Comparison of ENCODE assay signal across 1 cellular context in the genomic region with DNA sequence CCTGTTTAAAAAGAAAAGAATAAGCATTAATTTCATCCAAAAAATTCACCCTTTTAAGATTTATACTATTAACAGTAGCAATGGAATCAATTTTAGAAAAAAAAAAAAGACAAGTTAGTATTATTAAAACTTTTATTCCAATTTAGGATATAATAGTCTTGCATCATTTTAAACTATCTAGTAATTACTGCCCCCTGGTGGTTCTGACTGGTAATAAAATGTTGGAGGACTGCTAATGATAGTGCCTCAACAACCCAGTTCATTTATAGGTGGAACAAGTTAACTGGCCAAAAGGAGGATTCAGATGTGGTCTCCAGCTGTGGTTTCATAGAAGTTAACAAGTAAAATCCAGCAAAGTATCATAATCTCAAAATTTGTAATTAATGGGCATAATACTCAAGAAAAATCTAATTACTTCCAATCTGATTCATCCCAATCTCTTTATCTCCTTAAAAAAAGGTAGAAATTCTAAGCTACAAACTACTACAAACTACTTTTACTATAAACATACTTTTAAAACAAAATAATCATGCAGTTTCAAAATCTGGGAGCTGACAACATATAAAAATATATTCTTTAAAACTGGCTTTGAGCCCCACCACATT.
A peak's percentile ranks its signal among the peaks of the same experiment; 100 is the strongest.
TF ChIP-seq lines count a peak whose summit lies in the region.

No MANE protein-coding gene starts in this region.

TF ChIP-seq in HCT116, 20 proteins besides CTCF, POLR2A, EP300 and RAD21 (continued from another document):
- TF ChIP-seq, protein P1, sequence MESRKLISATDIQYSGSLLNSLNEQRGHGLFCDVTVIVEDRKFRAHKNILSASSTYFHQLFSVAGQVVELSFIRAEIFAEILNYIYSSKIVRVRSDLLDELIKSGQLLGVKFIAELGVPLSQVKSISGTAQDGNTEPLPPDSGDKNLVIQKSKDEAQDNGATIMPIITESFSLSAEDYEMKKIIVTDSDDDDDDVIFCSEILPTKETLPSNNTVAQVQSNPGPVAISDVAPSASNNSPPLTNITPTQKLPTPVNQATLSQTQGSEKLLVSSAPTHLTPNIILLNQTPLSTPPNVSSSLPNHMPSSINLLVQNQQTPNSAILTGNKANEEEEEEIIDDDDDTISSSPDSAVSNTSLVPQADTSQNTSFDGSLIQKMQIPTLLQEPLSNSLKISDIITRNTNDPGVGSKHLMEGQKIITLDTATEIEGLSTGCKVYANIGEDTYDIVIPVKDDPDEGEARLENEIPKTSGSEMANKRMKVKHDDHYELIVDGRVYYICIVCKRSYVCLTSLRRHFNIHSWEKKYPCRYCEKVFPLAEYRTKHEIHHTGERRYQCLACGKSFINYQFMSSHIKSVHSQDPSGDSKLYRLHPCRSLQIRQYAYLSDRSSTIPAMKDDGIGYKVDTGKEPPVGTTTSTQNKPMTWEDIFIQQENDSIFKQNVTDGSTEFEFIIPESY (IDR thresholded peaks at IDR 0.05; ENCODE audit: extremely low read depth, insufficient replicate concordance, low read length), result no peak
- TF ChIP-seq ZNF274 (IDR thresholded peaks at IDR 0.05; ENCODE audit: low read depth, low read length) (no peak), CEBPB (IDR thresholded peaks at IDR 0.05; ENCODE audit: low read depth) (peak; percentile 43; the same call in 1 of the 2 replicates), SRF (IDR thresholded peaks at IDR 0.05; ENCODE audit: low read depth) (no peak), TCF7L2 (IDR thresholded peaks at IDR 0.05; ENCODE audit: borderline replicate concordance, extremely low read depth, insufficient read depth, insufficient read length) (no peak)
